Comparison of ENCODE assay signal across 12 cellular contexts in the genomic region with DNA sequence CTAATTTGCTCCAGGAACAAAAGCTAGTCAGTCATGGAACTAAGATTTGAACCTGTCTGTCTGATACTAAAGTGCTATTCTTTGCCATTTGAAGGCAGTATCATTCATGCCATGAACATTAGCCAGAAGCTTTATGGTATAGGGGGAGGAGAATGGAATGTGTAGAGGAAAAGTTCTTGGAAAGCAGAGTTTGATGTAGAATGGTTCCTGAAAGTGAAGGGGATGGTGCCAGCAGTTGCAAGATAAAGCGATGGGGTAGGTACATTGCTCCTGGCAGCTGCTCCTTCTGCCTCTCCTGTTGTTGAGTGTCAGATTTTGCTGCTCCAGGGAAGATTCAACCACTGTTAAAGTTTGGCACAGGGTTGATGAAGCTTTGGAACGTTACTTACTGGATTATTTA. TPM values are rescaled to one million over a fixed set of nuclear protein-coding genes. Genes with fewer than 3 reads are reported as not detected.
DNase-seq lines count a peak whose midpoint lies in the region; ATAC-seq, FAIRE-seq and TF ChIP-seq lines count a peak whose summit lies in the region.
"Had no signal": no experiment of that assay in that cellular context is flagged by ENCODE, and none has a peak within 500 bp of the region (broad histone marks: within the 10 kb centered on the region; RNA-seq: fewer than 3 reads in every experiment).

No MANE protein-coding gene starts in this region.

- TF ChIP-seq POLR2A in endothelial cell of umbilical vein (IDR thresholded peaks at IDR 0.05; ENCODE audit: low read depth, low read length): no peak
- TF ChIP-seq POLR2A in body of pancreas (IDR thresholded peaks at IDR 0.05): no peak

- no TSS peak for BruUV-seq in endothelial cell of umbilical vein (replicated peaks; lab: Mats Ljungman, UMichigan)

- H3K4me1 Mint-ChIP-seq in activated CD4-positive, alpha-beta T cell treated with anti-CD3 and anti-CD28 coated beads, Interleukin-2, amount 10 ng/mL, durations not matched to agents 24 days and 14 days: no peaks in the 10 kb centered on the region
- H3K4me1 Mint-ChIP-seq: CD8-positive, alpha-beta memory T cell; stimulated activated effector memory CD8-positive, alpha-beta T cell treated with anti-CD3 and anti-CD28 coated beads, Interleukin-12 subunit alpha, Interleukin-12 subunit beta, amount 100 ng/mL, for 72 hours had no signal

- no peak overlapping the region for H2BK120ac ChIP-seq in mesenchymal stem cell (ENCODE audit: low read depth, low read length)

- peak overlapping the region; percentile 99 for H2AK5ac ChIP-seq in mesenchymal stem cell (ENCODE audit: low read length, severe bottlenecking)

- ATAC-seq in GM18870 (IDR thresholded peaks at IDR 0.05; ENCODE audit: unreplicated experiment) (no peak), body of pancreas (no peak)
- ATAC-seq: activated CD4-positive, CD25-positive, alpha-beta regulatory T cell treated with anti-CD3 and anti-CD28 coated beads, Interleukin-2, amount 50 U/mL, for 24 hours; stimulated activated effector memory CD8-positive, alpha-beta T cell treated with anti-CD3 and anti-CD28 coated beads, Interleukin-12 subunit alpha, Interleukin-12 subunit beta, amount 100 ng/mL, for 72 hours had no signal

- peak overlapping the region in 1 of 2 experiments; percentile 93 for H2BK12ac ChIP-seq in mesenchymal stem cell (ENCODE audit: low read length in 2 of 2)

- peaks cover 3% of the 10 kb centered on the region for H3K79me1 ChIP-seq in mesenchymal stem cell (replicated peaks; ENCODE audit: low read length, poor library complexity, severe bottlenecking)

- H2AFZ ChIP-seq in endothelial cell of umbilical vein (ENCODE audit: low read depth, low read length) (no peak overlapping the region), mesenchymal stem cell (ENCODE audit: low read depth, low read length) (no peak overlapping the region)

- H2BK5ac ChIP-seq in mesenchymal stem cell (ENCODE audit: low read depth, low read length, poor library complexity, severe bottlenecking): peak overlapping the region; percentile 44

- peak; percentile 28 for DNase-seq in LHCN-M2 (ENCODE audit: low read depth)
- DNase-seq in endothelial cell of umbilical vein (ENCODE audit: low read depth, low spot score): peak; percentile 38
- DNase-seq in mesenchymal stem cell: peak; percentile 63
- no peak for DNase-seq in activated CD4-positive, alpha-beta T cell treated with anti-CD3 and anti-CD28 coated beads, Interleukin-2, amount 10 ng/mL, durations not matched to agents 24 days and 14 days
- no peak for DNase-seq in body of pancreas
- DNase-seq: CD8-positive, alpha-beta memory T cell; NCI-H1694; SK-N-SH had no signal

- peak overlapping the region; percentile 68 for H4K91ac ChIP-seq in mesenchymal stem cell (ENCODE audit: low read length)

- CTCF ChIA-PET in endothelial cell of umbilical vein (lab: Charles Lee): interaction anchor here (0.9 kb wide), 1 partner anchor 53 kb away, joined by 3 read pairs; no protein-coding TSS in a partner anchor

- H3K4me3 ChIP-seq in endothelial cell of umbilical vein (replicated peaks in 1 of 3; ENCODE audit: insufficient read depth in 1 of 3, low read depth in 1 of 3, low read length in 3 of 3): no peak overlapping the region
- no peak overlapping the region for H3K4me3 ChIP-seq in mesenchymal stem cell (ENCODE audit: insufficient read depth in 1 of 2, low read depth in 1 of 2, low read length in 2 of 2)
- no peak overlapping the region for H3K4me3 ChIP-seq in subcutaneous abdominal adipose tissue (ENCODE audit: low read depth in 1 of 5, low read length in 5 of 5)
- no peak overlapping the region for H3K4me3 ChIP-seq in body of pancreas

- no peak overlapping the region for H3K4me2 ChIP-seq in endothelial cell of umbilical vein (ENCODE audit: insufficient read depth, low read length)
- H3K4me2 ChIP-seq in mesenchymal stem cell (ENCODE audit: low read length, poor library complexity, severe bottlenecking): peak overlapping the region; percentile 43
- H3K4me2 ChIP-seq: SK-N-SH had no signal

- WGBS in mesenchymal stem cell: 83% methylated on average over 2 of the region's 2 CpGs
- 16 to 34% methylated on average over 2 of the region's 2 CpGs for WGBS in body of pancreas, 2 donors

- no peaks in the 10 kb centered on the region for H3K36me3 Mint-ChIP-seq in activated CD4-positive, alpha-beta T cell treated with anti-CD3 and anti-CD28 coated beads, Interleukin-2, amount 10 ng/mL, durations not matched to agents 24 days and 14 days (ENCODE audit: low read depth)
- H3K36me3 Mint-ChIP-seq: CD8-positive, alpha-beta memory T cell; stimulated activated effector memory CD8-positive, alpha-beta T cell treated with anti-CD3 and anti-CD28 coated beads, Interleukin-12 subunit alpha, Interleukin-12 subunit beta, amount 100 ng/mL, for 72 hours had no signal

- no peaks in the 10 kb centered on the region for H3K36me3 ChIP-seq in endothelial cell of umbilical vein (ENCODE audit: control insufficient read depth in 2 of 2, extremely low read depth in 1 of 2, insufficient read depth in 2 of 2, low read length in 2 of 2)
- peaks cover 0 to 3% of the 10 kb centered on the region in 2 experiments for H3K36me3 ChIP-seq in mesenchymal stem cell (ENCODE audit: control insufficient read depth in 1 of 2, insufficient read depth in 2 of 2, low read depth in 1 of 2, low read length in 2 of 2)
- no peaks in the 10 kb centered on the region for H3K36me3 ChIP-seq in subcutaneous abdominal adipose tissue (ENCODE audit: control insufficient read depth in 5 of 5, insufficient read depth in 5 of 5, low read length in 5 of 5)
- H3K36me3 ChIP-seq in body of pancreas (replicated peaks in 1 of 2; ENCODE audit: insufficient read depth in 1 of 2, low read depth in 2 of 2): no peaks in the 10 kb centered on the region

- peak overlapping the region in 1 of 2 experiments; percentile 79 for H3K18ac ChIP-seq in mesenchymal stem cell (ENCODE audit: low read depth in 1 of 2, low read length in 2 of 2)

- H4K8ac ChIP-seq in mesenchymal stem cell (ENCODE audit: low read length): peak overlapping the region; percentile 54

- H3K9me1 ChIP-seq in endothelial cell of umbilical vein (replicated peaks; ENCODE audit: control insufficient read depth, extremely low read depth, insufficient read depth, low read length): no peaks in the 10 kb centered on the region

- H3K23ac ChIP-seq in mesenchymal stem cell (ENCODE audit: low read length in 2 of 2): no peak overlapping the region

- FAIRE-seq in endothelial cell of umbilical vein (lab: Jason Lieb, UNC): no peak

- POLR2A ChIA-PET in endothelial cell of umbilical vein (lab: Charles Lee): interaction anchor here (0.6 kb wide), 1 partner anchor 144 kb away, joined by 3 read pairs; no protein-coding TSS in a partner anchor

- no peak overlapping the region for H3K27ac Mint-ChIP-seq in activated CD4-positive, alpha-beta T cell treated with anti-CD3 and anti-CD28 coated beads, Interleukin-2, amount 10 ng/mL, durations not matched to agents 24 days and 14 days
- H3K27ac Mint-ChIP-seq: stimulated activated effector memory CD8-positive, alpha-beta T cell treated with anti-CD3 and anti-CD28 coated beads, Interleukin-12 subunit alpha, Interleukin-12 subunit beta, amount 100 ng/mL, for 72 hours had no signal

- no peak overlapping the region for H3K4me3 Mint-ChIP-seq in activated CD4-positive, alpha-beta T cell treated with anti-CD3 and anti-CD28 coated beads, Interleukin-2, amount 10 ng/mL, durations not matched to agents 24 days and 14 days
- H3K4me3 Mint-ChIP-seq: CD8-positive, alpha-beta memory T cell; stimulated activated effector memory CD8-positive, alpha-beta T cell treated with anti-CD3 and anti-CD28 coated beads, Interleukin-12 subunit alpha, Interleukin-12 subunit beta, amount 100 ng/mL, for 72 hours had no signal

- dilution Hi-C loops in endothelial cell of umbilical vein (cut with MboI; ENCODE audit: extremely low pct_ligation_motif_present, low sequenced_read_pairs): no loop called here

- no peak overlapping the region for H3K9ac ChIP-seq in endothelial cell of umbilical vein (replicated peaks; ENCODE audit: extremely low read depth, insufficient read depth, low read length)
- no peak overlapping the region for H3K9ac ChIP-seq in mesenchymal stem cell (ENCODE audit: low read length)
- peak overlapping the region in 1 of 5 donors; percentile 51 for H3K9ac ChIP-seq in subcutaneous abdominal adipose tissue (ENCODE audit: low read length in 5 of 5)
- H3K9ac ChIP-seq: SK-N-SH had no signal

- no peak overlapping the region for H2BK15ac ChIP-seq in mesenchymal stem cell (ENCODE audit: low read depth, poor library complexity, severe bottlenecking)

- H3K14ac ChIP-seq in mesenchymal stem cell (ENCODE audit: low read length in 2 of 2): no peak overlapping the region

- H3K27me3 ChIP-seq in endothelial cell of umbilical vein (ENCODE audit: control insufficient read depth in 2 of 2, insufficient read depth in 2 of 2, low read length in 2 of 2) (no peaks in the 10 kb centered on the region), mesenchymal stem cell (ENCODE audit: control insufficient read depth in 1 of 2, insufficient read depth in 1 of 2, low read length in 2 of 2) (no peaks in the 10 kb centered on the region), subcutaneous abdominal adipose tissue (ENCODE audit: control insufficient read depth in 5 of 5, insufficient read depth in 4 of 5, low read length in 5 of 5) (no peaks in the 10 kb centered on the region), body of pancreas (no peaks in the 10 kb centered on the region)

- H3K27ac ChIP-seq in endothelial cell of umbilical vein (ENCODE audit: insufficient read depth, low read depth, low read length) (no peak overlapping the region), mesenchymal stem cell (ENCODE audit: low read length, poor library complexity, severe bottlenecking) (peak overlapping the region; percentile 85), subcutaneous abdominal adipose tissue (ENCODE audit: low read depth, low read length) (peak overlapping the region; percentile 79), body of pancreas (no peak overlapping the region)

- no peaks in the 10 kb centered on the region for H4K20me1 ChIP-seq in endothelial cell of umbilical vein (replicated peaks; ENCODE audit: control insufficient read depth, extremely low read depth, insufficient read depth, low read length)

- H3K4me1 ChIP-seq in endothelial cell of umbilical vein (ENCODE audit: control insufficient read depth, extremely low read depth, insufficient read depth, low read length): peaks cover 11% of the 10 kb centered on the region
- H3K4me1 ChIP-seq in mesenchymal stem cell (ENCODE audit: control insufficient read depth, insufficient read depth, low read depth, low read length): peaks cover 8% of the 10 kb centered on the region
- H3K4me1 ChIP-seq in subcutaneous abdominal adipose tissue (ENCODE audit: control insufficient read depth in 5 of 5, insufficient read depth in 5 of 5, low read length in 5 of 5): peaks cover 0 to 36% (median 26%) of the 10 kb centered on the region in 5 donors
- peaks cover 17% of the 10 kb centered on the region for H3K4me1 ChIP-seq in body of pancreas

- H3K9me3 ChIP-seq in endothelial cell of umbilical vein (replicated peaks; ENCODE audit: control insufficient read depth, insufficient read depth, low read length) (no peaks in the 10 kb centered on the region), mesenchymal stem cell (ENCODE audit: control insufficient read depth, low read length) (no peaks in the 10 kb centered on the region), subcutaneous abdominal adipose tissue (ENCODE audit: control insufficient read depth in 5 of 5, low read length in 5 of 5) (no peaks in the 10 kb centered on the region), body of pancreas (no peaks in the 10 kb centered on the region)
- H3K9me3 ChIP-seq: SK-N-SH had no signal

- TF ChIP-seq CTCF in endothelial cell of umbilical vein (IDR thresholded peaks at IDR 0.05; ENCODE audit: extremely low read depth in 1 of 2, insufficient read depth in 1 of 2, low read depth in 1 of 2, low read length in 2 of 2): no peak
- TF ChIP-seq CTCF in body of pancreas (IDR thresholded peaks at IDR 0.05): no peak

- H3K27me3 Mint-ChIP-seq in activated CD4-positive, alpha-beta T cell treated with anti-CD3 and anti-CD28 coated beads, Interleukin-2, amount 10 ng/mL, durations not matched to agents 24 days and 14 days: no peaks in the 10 kb centered on the region

- intact Hi-C loops in endothelial cell of umbilical vein (cut with micrococcal nuclease): no loop called here
- intact Hi-C loops in activated CD4-positive, alpha-beta T cell treated with anti-CD3 and anti-CD28 coated beads, Interleukin-2, amount 10 ng/mL, durations not matched to agents 24 days and 14 days (cut with micrococcal nuclease): no loop called here
- intact Hi-C loops in body of pancreas (cut with DNase I): no loop called here

- H3K9me3 Mint-ChIP-seq in activated CD4-positive, alpha-beta T cell treated with anti-CD3 and anti-CD28 coated beads, Interleukin-2, amount 10 ng/mL, durations not matched to agents 24 days and 14 days: no peaks in the 10 kb centered on the region

- H3K79me2 ChIP-seq in endothelial cell of umbilical vein (ENCODE audit: control insufficient read depth, insufficient read depth, low read length): no peaks in the 10 kb centered on the region

- H3K4ac ChIP-seq in mesenchymal stem cell (ENCODE audit: low read depth in 1 of 2, low read length in 2 of 2): peak overlapping the region in 1 of 2 experiments; percentile 9

RNA-seq across cellular contexts. Expression of a gene that starts 53.4 kb away (rescaled TPM):
- total RNA-seq in LHCN-M2 (2014; rRNA removed) (7.4 and 10.3 TPM in 2 replicates), endothelial cell of umbilical vein (2.4 and 6.6 TPM in 2 replicates), body of pancreas (1 to 10 TPM; 3.6 to 4.7 TPM)
- 1.4 TPM for polyA plus RNA-seq in LHCN-M2 (2012)
- 1.8 TPM in 2 replicates for polyA plus RNA-seq in endothelial cell of umbilical vein
- 1.8 and 1.9 TPM in 2 replicates for polyA plus RNA-seq in endothelial cell of umbilical vein (2011; cell fraction: cytosol; rRNA removed)
- polyA plus RNA-seq in endothelial cell of umbilical vein (2011; cell fraction: nucleus; rRNA removed): 5.4 and 6.3 TPM in 2 replicates
- 2.8 and 3.6 TPM in 2 replicates for polyA plus RNA-seq in endothelial cell of umbilical vein (2012)
- polyA minus RNA-seq in endothelial cell of umbilical vein: 4.1 and 8.5 TPM in 2 replicates
- 4.4 TPM for polyA minus RNA-seq in endothelial cell of umbilical vein (2011; cell fraction: cytosol; rRNA and poly(A)+ RNA removed)
- 11.3 and 13.6 TPM in 2 replicates for polyA minus RNA-seq in endothelial cell of umbilical vein (2011; cell fraction: nucleus; rRNA and poly(A)+ RNA removed)
- polyA plus RNA-seq in mesenchymal stem cell (2013, experiment 1 of 2): 13.3 TPM
- 15.6 TPM for polyA plus RNA-seq in mesenchymal stem cell (2013, experiment 2 of 2)
- 0.05 TPM in 1 of 2 replicates, not detected in the other for total RNA-seq in activated CD4-positive, alpha-beta T cell treated with anti-CD3 and anti-CD28 coated beads, Interleukin-2, amount 10 ng/mL, durations not matched to agents 24 days and 14 days

Comparison
In these comparisons a context has a peak if more than half of its experiments do, and no peak if none do; other contexts are left out.
1. DNase-seq: peak in LHCN-M2 (single experiment), endothelial cell of umbilical vein (single experiment) and mesenchymal stem cell (single experiment); none in activated CD4-positive, alpha-beta T cell treated with anti-CD3 and anti-CD28 coated beads, Interleukin-2, amount 10 ng/mL, durations not matched to agents 24 days and 14 days (single experiment) and body of pancreas (0 of 4).
2. H3K27ac ChIP-seq: peak in mesenchymal stem cell (single experiment) and subcutaneous abdominal adipose tissue (single experiment); none in endothelial cell of umbilical vein (single experiment) and body of pancreas (0 of 4).